Comparison of ENCODE assay signal across 8 cellular contexts in genomic region chr19:9792191-9793050, GRCh38. TPM values are rescaled to one million over a fixed set of nuclear protein-coding genes. Genes with fewer than 3 reads are reported as not detected.
DNase-seq lines count a peak whose midpoint lies in the region; ATAC-seq and TF ChIP-seq lines count a peak whose summit lies in the region.

No MANE protein-coding gene starts in this region.

- no peak for TF ChIP-seq CTCF in GM13976 (IDR thresholded peaks at IDR 0.05; ENCODE audit: borderline replicate concordance, control extremely low read depth, extremely low read depth, insufficient read depth, missing control alignments)
- peak in 2 of 6 experiments; percentile 3 to 12 for TF ChIP-seq CTCF in Peyer's patch (IDR thresholded peaks at IDR 0.05)
- TF ChIP-seq CTCF in esophagus squamous epithelium (IDR thresholded peaks at IDR 0.05), result peak in 1 of 6 experiments; percentile 3

- H3K27me3 ChIP-seq in Peyer's patch (no peaks in the 10 kb centered on the region), esophagus squamous epithelium (no peaks in the 10 kb centered on the region), mucosa of stomach (ENCODE audit: control insufficient read depth, insufficient read depth, low read length) (no peaks in the 10 kb centered on the region)

- no peaks in the 10 kb centered on the region for H3K9me3 ChIP-seq in Peyer's patch
- H3K9me3 ChIP-seq in esophagus squamous epithelium, result no peaks in the 10 kb centered on the region
- no peaks in the 10 kb centered on the region for H3K9me3 ChIP-seq in mucosa of stomach (ENCODE audit: control insufficient read depth, low read length)

- TF ChIP-seq POLR2A in Peyer's patch (IDR thresholded peaks at IDR 0.05), result peak in 1 of 2 donors; percentile 9
- peak in 1 of 4 donors; percentile 30 for TF ChIP-seq POLR2A in esophagus squamous epithelium (IDR thresholded peaks at IDR 0.05)

- no peak for ATAC-seq in GM19324 (IDR thresholded peaks at IDR 0.05; ENCODE audit: low FRiP score, unreplicated experiment)

- H3K36me3 ChIP-seq in Peyer's patch (no peaks in the 10 kb centered on the region), esophagus squamous epithelium (no peaks in the 10 kb centered on the region), mucosa of stomach (ENCODE audit: control insufficient read depth, insufficient read depth, low read length) (no peaks in the 10 kb centered on the region)

- in situ Hi-C loops in GM13976 (cut with MboI; ENCODE audit: low sequenced_read_pairs, unreplicated experiment), result loop anchor here (10.0 kb wide), 4 partner anchors 168 to 658 kb away; partner anchors contain the start of genes ZNF561 and ZNF699

- H3K27ac ChIP-seq in Peyer's patch, result peak overlapping the region; percentile 89 to 99 (median 92)
- peak overlapping the region; percentile 93 to 98 (median 97) for H3K27ac ChIP-seq in esophagus squamous epithelium

- H3K4me1 ChIP-seq in Peyer's patch (peaks cover 0 to 15% (median 1%) of the 10 kb centered on the region in 4 donors), esophagus squamous epithelium (peaks cover 3 to 41% (median 7%) of the 10 kb centered on the region in 3 donors), mucosa of stomach (ENCODE audit: control insufficient read depth, insufficient read depth, low read length) (peaks cover 28% of the 10 kb centered on the region)

- H3K4me3 ChIP-seq in Peyer's patch, result peak overlapping the region; percentile 68 to 92 (median 71)
- H3K4me3 ChIP-seq in esophagus squamous epithelium, result peak overlapping the region; percentile 55 to 74 (median 69)
- H3K4me3 ChIP-seq in mucosa of stomach (ENCODE audit: low read length), result peak overlapping the region; percentile 80

- 1 to 2% methylated on average over 18 to 26 of the region's 71 CpGs for WGBS in esophagus squamous epithelium, 2 donors

- DNase-seq in GM13976 (ENCODE audit: low spot score), result peak; percentile 90
- DNase-seq in KG1 (lab: John Stamatoyannopoulos, UW), result peak; percentile 80
- DNase-seq in Peyer's patch, result peak; percentile 97 to 99 (median 98)
- peak; percentile 82 to 84 for DNase-seq in activated T-helper 1 cell treated with anti-CD3 and anti-CD28 coated beads, Interleukin-2, amount 50 U/mL, for 16 hours (ENCODE audit: low read depth in 1 of 2, low spot score in 1 of 2)
- peak; percentile 96 for DNase-seq in esophagus squamous epithelium (lab: John Stamatoyannopoulos, UW)
- DNase-seq in stimulated activated CD8-positive, alpha-beta memory T cell treated with anti-CD3 and anti-CD28 coated beads, Interleukin-4, amount 100 ng/mL, for 1 hour (ENCODE audit: low read depth in 2 of 2, low spot score in 1 of 2), result peak; percentile 65 to 92

- intact Hi-C loops in esophagus squamous epithelium (cut with DNase I), result no loop called here

- H3K9ac ChIP-seq in mucosa of stomach (ENCODE audit: low read length), result peak overlapping the region; percentile 86

RNA-seq across cellular contexts. Expression of gene ZNF846, which starts 23.9 kb away (rescaled TPM):
- total RNA-seq in Peyer's patch (10 to 100 TPM in 3 of 4 donors, 1 to 10 TPM in 1; 6.8 to 20.6 (median 14.8) TPM), esophagus squamous epithelium (10 to 100 TPM; 10.8 to 18.5 (median 13.5) TPM)

RNA-seq across cellular contexts. Expression of gene FBXL12, which starts 26.5 kb away (rescaled TPM):
- total RNA-seq in Peyer's patch, result 10 to 100 TPM; 39.8 to 87.9 (median 70.8) TPM
- 10 to 100 TPM in 3 of 4 donors, 1 to 10 TPM in 1; 6.9 to 20.0 (median 13.7) TPM for total RNA-seq in esophagus squamous epithelium

RNA-seq across cellular contexts. Expression of gene UBL5, which starts 35.3 kb away (rescaled TPM):
- total RNA-seq in Peyer's patch (100 to 1,000 TPM; 177 to 258 (median 207) TPM), esophagus squamous epithelium (100 to 1,000 TPM; 394 to 688 (median 499) TPM)

RNA-seq across cellular contexts. Expression of gene PIN1, which starts 42.7 kb away (rescaled TPM):
- total RNA-seq in Peyer's patch, result 10 to 100 TPM; 35.7 to 89.1 (median 61.1) TPM
- total RNA-seq in esophagus squamous epithelium, result 10 to 100 TPM; 61.1 to 77.1 (median 67.6) TPM
